Comparison of ENCODE assay signal across 8 cellular contexts in the genomic region with DNA sequence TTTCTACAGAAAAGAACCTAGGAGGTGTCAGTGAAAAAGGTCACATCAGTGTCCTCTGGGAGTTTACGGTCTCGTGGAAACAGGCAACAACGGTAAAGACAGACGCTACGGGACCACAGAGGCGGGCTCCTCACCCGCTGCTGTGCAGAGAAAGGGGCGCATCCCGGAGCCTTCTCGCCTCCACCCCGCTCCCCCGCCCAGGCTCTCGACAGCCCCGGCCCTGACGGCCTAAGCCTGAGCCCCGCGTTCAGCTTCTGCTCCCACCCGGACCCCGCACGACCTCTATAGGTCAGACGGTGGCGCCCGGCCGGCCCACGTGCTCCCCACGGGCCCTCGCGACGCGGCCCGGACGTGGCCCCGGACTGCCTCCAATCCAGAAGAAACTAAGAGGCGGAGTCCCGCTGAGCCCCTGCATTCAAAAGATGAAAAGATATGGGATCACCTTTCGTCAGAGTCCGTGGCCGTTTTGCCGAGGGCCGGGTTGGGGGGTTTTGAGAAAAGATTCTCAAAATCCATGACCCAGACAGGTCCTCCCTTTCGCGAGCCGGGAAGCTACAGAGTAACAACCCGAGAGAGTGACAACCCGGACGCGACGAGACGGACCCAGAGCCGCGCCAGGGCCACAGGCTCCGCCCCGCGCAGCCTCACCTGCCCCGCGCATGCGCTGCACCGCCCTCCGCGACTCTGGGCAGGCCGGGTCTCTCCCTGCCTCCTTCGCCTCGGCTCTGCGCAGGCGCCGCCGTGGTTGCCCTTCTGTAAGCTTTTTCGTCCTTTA. TPM values are rescaled to one million over a fixed set of nuclear protein-coding genes. Genes with fewer than 3 reads are reported as not detected.
DNase-seq lines count a peak whose midpoint lies in the region; ATAC-seq and TF ChIP-seq lines count a peak whose summit lies in the region.

A gene (minus strand): TSS at position 577 of the 775 bp plus-strand sequence. CDS start 61 bp downstream, at position 516.

- peak within 1 kb of the TSS; percentile 77 for H3K4me3 ChIP-seq in OCI-LY1 (ENCODE audit: low read depth, low read length, poor library complexity, severe bottlenecking)

- peak; percentile 92 for ATAC-seq in GM21515 (IDR thresholded peaks at IDR 0.05; ENCODE audit: unreplicated experiment)

- no peaks in the 10 kb centered on the region for H3F3A ChIP-seq in OCI-LY1 (ENCODE audit: insufficient read depth, low read length)

- DNase-seq in DMS 273 treated with DMSO at 0.1 percent for 48 hours (lab: John Stamatoyannopoulos, UW) (peak; percentile 69), HuH-7 (ENCODE audit: low spot score) (peak; percentile 98), endothelial cell (ENCODE audit: low spot score) (peak; percentile 96), mesothelial cell of epicardium (ENCODE audit: low spot score in 2 of 2, unreplicated experiment in 2 of 2) (peak; percentile 95 to 96)
- DNase-seq in activated CD8-positive, alpha-beta memory T cell treated with anti-CD3 and anti-CD28 coated beads, Interleukin-2, amount 50 U/mL, for 4 hours = peak; percentile 97
- peak; percentile 95 to 96 for DNase-seq in stimulated activated CD8-positive, alpha-beta memory T cell treated with anti-CD3 and anti-CD28 coated beads, Interleukin-15, amount 100 ng/mL, for 48 hours (ENCODE audit: low read depth in 2 of 2)

- H3K27me3 ChIP-seq in OCI-LY1 (ENCODE audit: insufficient read depth, low read length) = no peaks in the 10 kb centered on the region

- H3K4me2 ChIP-seq in OCI-LY1 (ENCODE audit: low read length) = peak within 1 kb of the TSS; percentile 82

- H4K20me1 ChIP-seq in OCI-LY1 (ENCODE audit: insufficient read depth, low read length) = no peaks in the 10 kb centered on the region

- H3K36me3 Mint-ChIP-seq in endothelial cell (ENCODE audit: low read depth, unreplicated experiment) (no peaks in the 10 kb centered on the region), mesothelial cell of epicardium (no peaks in the 10 kb centered on the region)

- H3K27me3 Mint-ChIP-seq in endothelial cell (ENCODE audit: unreplicated experiment) (no peaks in the 10 kb centered on the region), mesothelial cell of epicardium (ENCODE audit: low read depth) (no peaks in the 10 kb centered on the region)

- H3K79me2 ChIP-seq in OCI-LY1 (ENCODE audit: insufficient read depth, low read length) = peaks cover 27% of the 10 kb centered on the region

- H3K9me3 Mint-ChIP-seq in endothelial cell (ENCODE audit: unreplicated experiment) (no peaks in the 10 kb centered on the region), mesothelial cell of epicardium (no peaks in the 10 kb centered on the region)

- peak within 1 kb of the TSS; percentile 65 for H3K27ac ChIP-seq in OCI-LY1 (ENCODE audit: low read depth, low read length, poor library complexity, severe bottlenecking)

- peaks cover 15% of the 10 kb centered on the region for H3K36me3 ChIP-seq in OCI-LY1 (ENCODE audit: insufficient read depth, low read length)

- H3K27ac Mint-ChIP-seq in endothelial cell (ENCODE audit: unreplicated experiment) (peak within 1 kb of the TSS; percentile 91), mesothelial cell of epicardium (peak within 1 kb of the TSS; percentile 90)

- H3K9ac ChIP-seq in OCI-LY1 (ENCODE audit: low read length) = peak within 1 kb of the TSS; percentile 81

- H3K9me2 ChIP-seq in OCI-LY1 (ENCODE audit: low read depth, low read length) = no peaks in the 10 kb centered on the region

- H2AFZ ChIP-seq in OCI-LY1 (ENCODE audit: low read length) = no peak within 1 kb of the TSS

- H3K4me1 ChIP-seq in OCI-LY1 (ENCODE audit: insufficient read depth, low read length, severe bottlenecking) = peaks cover 46% of the 10 kb centered on the region

- peaks cover 20% of the 10 kb centered on the region for H3K4me1 Mint-ChIP-seq in endothelial cell (ENCODE audit: unreplicated experiment)
- peaks cover 16% of the 10 kb centered on the region for H3K4me1 Mint-ChIP-seq in mesothelial cell of epicardium

- no peaks in the 10 kb centered on the region for H3K9me3 ChIP-seq in OCI-LY1 (ENCODE audit: low read length)

- TF ChIP-seq CTCF in OCI-LY1 (IDR thresholded peaks at IDR 0.05; ENCODE audit: low read length) (peak; percentile 23; the same call in 1 of the 2 replicates), endothelial cell (IDR thresholded peaks at IDR 0.05; ENCODE audit: unreplicated experiment) (no peak), mesothelial cell of epicardium (IDR thresholded peaks at IDR 0.05; ENCODE audit: unreplicated experiment) (no peak)

- H3K4me3 Mint-ChIP-seq in endothelial cell (ENCODE audit: unreplicated experiment) (peak within 1 kb of the TSS; percentile 90), mesothelial cell of epicardium (peak within 1 kb of the TSS; percentile 82)

RNA-seq across cellular contexts. Expression of the gene that starts here (rescaled TPM):
- total RNA-seq in endothelial cell (ENCODE audit: unreplicated experiment) (6.1 TPM), mesothelial cell of epicardium (18.7 to 20.7 TPM (median 20.2 TPM) in 3 replicates)

Comparison
In these comparisons a context has a peak if more than half of its experiments do, and no peak if none do; other contexts are left out.
1. Peak in every context shown above with its lines: DNase-seq, ATAC-seq, H3K4me3 ChIP-seq and H3K27ac ChIP-seq.